10 cellular contexts compared by ENCODE assay signal in genomic region chr22:23305321-23305910, GRCh38.
DNase-seq lines count a peak whose midpoint lies in the region; ATAC-seq and TF ChIP-seq lines count a peak whose summit lies in the region.
"Had no signal": no experiment of that assay in that cellular context is flagged by ENCODE, and none has a peak within 500 bp of the region (broad histone marks: within the 10 kb centered on the region; RNA-seq: fewer than 3 reads in every experiment).

No MANE protein-coding gene starts in this region.

- TF ChIP-seq POLR2A in suprapubic skin (IDR thresholded peaks at IDR 0.05) = no peak

- no peak for ATAC-seq in stimulated activated naive B cell treated with anti-CD40 and anti-IgM and Interleukin-4, amounts not matched to agents 10 μg/mL and 1 μg/mL and 100 μg/mL, for 72 hours (replicated peaks)
- ATAC-seq in HG03097 (IDR thresholded peaks at IDR 0.05; ENCODE audit: low FRiP score, unreplicated experiment) = no peak

- H3K4me3 Mint-ChIP-seq in stimulated activated naive B cell treated with anti-CD40 and anti-IgM and Interleukin-4, amounts not matched to agents 10 μg/mL and 1 μg/mL and 100 μg/mL, for 72 hours = no peak overlapping the region
- H3K4me3 Mint-ChIP-seq: stimulated activated naive CD8-positive, alpha-beta T cell treated with anti-CD3 and anti-CD28 coated beads, Interleukin-15, Interleukin-2, amounts not matched to agents 100 ng/mL and 50 ng/mL, for 24 hours had no signal

- H3K27me3 Mint-ChIP-seq in stimulated activated naive B cell treated with anti-CD40 and anti-IgM and Interleukin-4, amounts not matched to agents 10 μg/mL and 1 μg/mL and 100 μg/mL, for 72 hours = no peaks in the 10 kb centered on the region
- H3K27me3 Mint-ChIP-seq: stimulated activated naive CD8-positive, alpha-beta T cell treated with anti-CD3 and anti-CD28 coated beads, Interleukin-15, Interleukin-2, amounts not matched to agents 100 ng/mL and 50 ng/mL, for 24 hours had no signal

- TF ChIP-seq CTCF in cardiac fibroblast (IDR thresholded peaks at IDR 0.05; ENCODE audit: low read depth, low read length) = no peak
- no peak for TF ChIP-seq CTCF in suprapubic skin (IDR thresholded peaks at IDR 0.05)

- H3K4me3 ChIP-seq in cardiac fibroblast (replicated peaks in 1 of 2; ENCODE audit: low read depth in 2 of 2, low read length in 2 of 2) (peak overlapping the region; percentile 14 to 33), suprapubic skin (no peak overlapping the region)

- no peak for TF ChIP-seq EP300 in suprapubic skin (IDR thresholded peaks at IDR 0.05)

- H3K4me1 ChIP-seq in suprapubic skin = peaks cover 6% of the 10 kb centered on the region

- no peaks in the 10 kb centered on the region for H3K9me3 ChIP-seq in suprapubic skin

- no peak overlapping the region for H3K27ac Mint-ChIP-seq in stimulated activated naive B cell treated with anti-CD40 and anti-IgM and Interleukin-4, amounts not matched to agents 10 μg/mL and 1 μg/mL and 100 μg/mL, for 72 hours
- H3K27ac Mint-ChIP-seq: stimulated activated naive CD8-positive, alpha-beta T cell treated with anti-CD3 and anti-CD28 coated beads, Interleukin-15, Interleukin-2, amounts not matched to agents 100 ng/mL and 50 ng/mL, for 24 hours had no signal

- DNase-seq in HK-2 (ENCODE audit: unreplicated experiment) = peak; percentile 57
- peak; percentile 72 to 91 for DNase-seq in cardiac fibroblast (ENCODE audit: low read depth in 2 of 2)
- DNase-seq in suprapubic skin (ENCODE audit: low spot score in 2 of 2) = peak; percentile 55 to 70
- DNase-seq in central memory CD4-positive, alpha-beta T cell = no peak
- no peak for DNase-seq in stimulated activated naive B cell treated with anti-CD40 and anti-IgM and Interleukin-4, amounts not matched to agents 10 μg/mL and 1 μg/mL and 100 μg/mL, for 72 hours
- DNase-seq in NCI-H69 (lab: John Stamatoyannopoulos, UW) = no peak
- DNase-seq: activated CD4-positive, alpha-beta T cell treated with anti-CD3 and anti-CD28 coated beads, Interleukin-2, amount 50 U/mL, for 1 hour had no signal

- H3K36me3 Mint-ChIP-seq in stimulated activated naive B cell treated with anti-CD40 and anti-IgM and Interleukin-4, amounts not matched to agents 10 μg/mL and 1 μg/mL and 100 μg/mL, for 72 hours = peaks cover 9 to 20% of the 10 kb centered on the region in 2 donors

- H3K9me3 Mint-ChIP-seq in stimulated activated naive B cell treated with anti-CD40 and anti-IgM and Interleukin-4, amounts not matched to agents 10 μg/mL and 1 μg/mL and 100 μg/mL, for 72 hours = no peaks in the 10 kb centered on the region
- H3K9me3 Mint-ChIP-seq: stimulated activated naive CD8-positive, alpha-beta T cell treated with anti-CD3 and anti-CD28 coated beads, Interleukin-15, Interleukin-2, amounts not matched to agents 100 ng/mL and 50 ng/mL, for 24 hours had no signal

- 88% methylated on average over 5 of the region's 9 CpGs for WGBS in suprapubic skin

- H3K36me3 ChIP-seq in suprapubic skin = peaks cover 28% of the 10 kb centered on the region

- no peaks in the 10 kb centered on the region for H3K4me1 Mint-ChIP-seq in stimulated activated naive B cell treated with anti-CD40 and anti-IgM and Interleukin-4, amounts not matched to agents 10 μg/mL and 1 μg/mL and 100 μg/mL, for 72 hours

- H3K27ac ChIP-seq in layer of hippocampus (ENCODE audit: low read depth, low read length) = peak overlapping the region; percentile 99
- peak overlapping the region; percentile 71 for H3K27ac ChIP-seq in suprapubic skin

- H3K27me3 ChIP-seq in layer of hippocampus (ENCODE audit: control insufficient read depth, insufficient read depth, low read length) (no peaks in the 10 kb centered on the region), suprapubic skin (no peaks in the 10 kb centered on the region)

Comparison
In these comparisons a context has a peak if more than half of its experiments do, and no peak if none do; other contexts are left out.
1. DNase-seq: peak in HK-2 (single experiment), cardiac fibroblast (2 of 2) and suprapubic skin (2 of 2); none in central memory CD4-positive, alpha-beta T cell (single experiment), stimulated activated naive B cell treated with anti-CD40 and anti-IgM and Interleukin-4, amounts not matched to agents 10 μg/mL and 1 μg/mL and 100 μg/mL, for 72 hours (single experiment) and NCI-H69 (single experiment).